In genomic region chr18:5294113-5294617, GRCh38 we compare ENCODE assay signal across 8 cellular contexts. TPM values are rescaled to one million over a fixed set of nuclear protein-coding genes. Genes with fewer than 3 reads are reported as not detected.
DNase-seq lines count a peak whose midpoint lies in the region; ATAC-seq and TF ChIP-seq lines count a peak whose summit lies in the region.

No MANE protein-coding gene starts in this region.

- H3K4me2 ChIP-seq in PC-3 (ENCODE audit: low read length): peak overlapping the region; percentile 84

- peak overlapping the region; percentile 94 to 98 for H3K27ac Mint-ChIP-seq in stimulated activated naive CD8-positive, alpha-beta T cell treated with anti-CD3 and anti-CD28 coated beads, Interleukin-15, amount 100 ng/mL, for 72 hours

- peak overlapping the region; percentile 87 to 88 for H3K4me3 Mint-ChIP-seq in stimulated activated naive CD8-positive, alpha-beta T cell treated with anti-CD3 and anti-CD28 coated beads, Interleukin-15, amount 100 ng/mL, for 72 hours

- H3K4me1 ChIP-seq in PC-3 (ENCODE audit: insufficient read depth, low read length): peaks cover 6% of the 10 kb centered on the region; the same call in 1 of the 2 replicates

- peak overlapping the region; percentile 91 for H3K4me3 ChIP-seq in PC-3 (ENCODE audit: low read length)

- no peaks in the 10 kb centered on the region for H3K9me3 ChIP-seq in PC-3 (ENCODE audit: low read length)

- H3K9me2 ChIP-seq in PC-3 (replicated peaks; ENCODE audit: low read length): no peaks in the 10 kb centered on the region

- ATAC-seq in GM18870 (IDR thresholded peaks at IDR 0.05; ENCODE audit: unreplicated experiment) (peak; percentile 0), PC-3 (no peak), GM18867 (IDR thresholded peaks at IDR 0.05; ENCODE audit: unreplicated experiment) (no peak), GM21390 (IDR thresholded peaks at IDR 0.05; ENCODE audit: unreplicated experiment) (no peak)
- peak; percentile 3 for ATAC-seq in stimulated activated naive CD8-positive, alpha-beta T cell treated with anti-CD3 and anti-CD28 coated beads, Interleukin-15, amount 100 ng/mL, for 72 hours

- peaks cover 44% of the 10 kb centered on the region for H3K4me1 Mint-ChIP-seq in stimulated activated naive CD8-positive, alpha-beta T cell treated with anti-CD3 and anti-CD28 coated beads, Interleukin-15, amount 100 ng/mL, for 72 hours

- peaks cover 5% of the 10 kb centered on the region for H3K27me3 Mint-ChIP-seq in stimulated activated naive CD8-positive, alpha-beta T cell treated with anti-CD3 and anti-CD28 coated beads, Interleukin-15, amount 100 ng/mL, for 72 hours

- no peak overlapping the region for H3K27ac ChIP-seq in PC-3 (ENCODE audit: low read length)

- no peaks in the 10 kb centered on the region for H4K20me1 ChIP-seq in PC-3 (ENCODE audit: low read length)

- peaks cover 13% of the 10 kb centered on the region for H3K79me2 ChIP-seq in PC-3 (ENCODE audit: low read length)

- CTCF ChIA-PET in PC-3 (lab: Charles Lee): interaction anchor here (0.5 to 0.6 kb wide), 2 partner anchors 57 to 141 kb away, joined by 3 to 5 read pairs; no protein-coding TSS in a partner anchor

- H3K9me3 Mint-ChIP-seq in stimulated activated naive CD8-positive, alpha-beta T cell treated with anti-CD3 and anti-CD28 coated beads, Interleukin-15, amount 100 ng/mL, for 72 hours: no peaks in the 10 kb centered on the region

- H3K27me3 ChIP-seq in PC-3 (ENCODE audit: low read length): no peaks in the 10 kb centered on the region

- no peaks in the 10 kb centered on the region for H3F3A ChIP-seq in PC-3 (ENCODE audit: low read length, unreplicated experiment)

- peak overlapping the region; percentile 98 for H2AFZ ChIP-seq in PC-3 (ENCODE audit: low read length)

- H3K9ac ChIP-seq in PC-3 (ENCODE audit: low read length): peak overlapping the region; percentile 77

- H3K36me3 ChIP-seq in PC-3 (ENCODE audit: low read depth, low read length): peaks cover 19% of the 10 kb centered on the region

- intact Hi-C loops in PC-3 (cut with micrococcal nuclease): no loop called here

- no peak for DNase-seq in PC-3
- DNase-seq in cerebellar cortex (ENCODE audit: low spot score): peak; percentile 56
- DNase-seq in midbrain (lab: John Stamatoyannopoulos, UW): peak; percentile 50
- no peak for DNase-seq in stimulated activated naive CD8-positive, alpha-beta T cell treated with anti-CD3 and anti-CD28 coated beads, Interleukin-15, amount 100 ng/mL, for 72 hours
- DNase-seq in D341Med (ENCODE audit: low spot score): no peak

- no peak for TF ChIP-seq CTCF in PC-3 (conservative IDR thresholded peaks at IDR 0.05; ENCODE audit: low read depth, low read length)

- POLR2A ChIA-PET in PC-3 (lab: Charles Lee; ENCODE audit: unreplicated experiment): interaction anchor here (0.6 to 2.1 kb wide), 3 partner anchors 48 to 951 kb away, joined by 6 to 22 read pairs (median 7); no protein-coding TSS in a partner anchor

- BruUV-seq in PC-3 (replicated peaks; lab: Mats Ljungman, UMichigan): TSS peak; percentile 30

RNA-seq across cellular contexts. Expression of gene ZBTB14, which starts 1.4 kb away (rescaled TPM):
- 5.4 and 6.8 TPM in 2 replicates for total RNA-seq in PC-3 (2014; rRNA removed)

Comparison
In these comparisons a context has a peak if more than half of its experiments do, and no peak if none do; other contexts are left out.
1. ATAC-seq: peak in GM18870 (single experiment) and stimulated activated naive CD8-positive, alpha-beta T cell treated with anti-CD3 and anti-CD28 coated beads, Interleukin-15, amount 100 ng/mL, for 72 hours (single experiment); none in PC-3 (single experiment), GM18867 (single experiment) and GM21390 (single experiment).
2. DNase-seq: peak in cerebellar cortex (single experiment) and midbrain (single experiment); none in PC-3 (single experiment), stimulated activated naive CD8-positive, alpha-beta T cell treated with anti-CD3 and anti-CD28 coated beads, Interleukin-15, amount 100 ng/mL, for 72 hours (0 of 2) and D341Med (single experiment).